ENCODE assay signal across 25 cellular contexts in genomic region chr7:3738964-3739363, GRCh38.
"Had no signal": no experiment of that assay in that cellular context is flagged by ENCODE, and none has a peak within 500 bp of the region (broad histone marks: within the 10 kb centered on the region; RNA-seq: fewer than 3 reads in every experiment).

No MANE protein-coding gene starts in this region.

- H3K36me3 ChIP-seq: breast epithelium, neural progenitor cell, sigmoid colon, thoracic aorta, vagina had no signal

- H2AFZ ChIP-seq: neural progenitor cell had no signal

- H3K4me1 ChIP-seq: breast epithelium, foreskin keratinocyte, neural progenitor cell, vagina had no signal

- H3K4me3 ChIP-seq: breast epithelium, coronary artery, lung, neural progenitor cell, sigmoid colon, smooth muscle cell, thoracic aorta, vagina had no signal

- H3K27me3 ChIP-seq: breast epithelium, foreskin keratinocyte, neural progenitor cell, sigmoid colon, vagina had no signal

- FAIRE-seq: astrocyte had no signal

- H3K9me3 ChIP-seq: sigmoid colon had no signal

- H3K4me2 ChIP-seq: neural progenitor cell, smooth muscle cell had no signal

- ATAC-seq: activated T-helper 17 cell treated with anti-CD3 and anti-CD28 coated beads, Interleukin-2, amount 50 U/mL, for 72 hours; foreskin keratinocyte; left lobe of liver; naive thymus-derived CD8-positive, alpha-beta T cell had no signal

- DNase-seq: activated CD8-positive, alpha-beta memory T cell treated with anti-CD3 and anti-CD28 coated beads for 24 hours; activated CD8-positive, alpha-beta memory T cell treated with anti-CD3 and anti-CD28 coated beads, Interleukin-2, amount 50 U/mL, for 4 hours; activated naive CD4-positive, alpha-beta T cell; activated naive CD8-positive, alpha-beta T cell treated with anti-CD3 and anti-CD28 coated beads for 36 hours; activated T-cell treated with anti-CD3 and anti-CD28 coated beads, Interleukin-2, amount 50 U/mL, for 24 hours; erythroblast; foreskin keratinocyte; kidney; naive thymus-derived CD8-positive, alpha-beta T cell; posterior cingulate gyrus; sigmoid colon; stimulated activated CD4-positive, alpha-beta T cell treated with anti-CD3 and anti-CD28 coated beads, Interleukin-2, amount 100 ng/mL, for 48 hours; stimulated activated CD8-positive, alpha-beta memory T cell treated with anti-CD3 and anti-CD28 coated beads, Interleukin-4, amount 100 ng/mL, for 48 hours; stimulated activated naive CD4-positive, alpha-beta T cell; T-helper 9 cell had no signal

- H3K9ac ChIP-seq: neural progenitor cell had no signal

- H3K27ac ChIP-seq: breast epithelium, coronary artery, foreskin keratinocyte, neural progenitor cell, sigmoid colon, thoracic aorta, vagina had no signal
